33 cellular contexts compared by ENCODE assay signal in genomic region chr19:6343462-6343861, GRCh38. TPM values are rescaled to one million over a fixed set of nuclear protein-coding genes. Genes with fewer than 3 reads are reported as not detected.
DNase-seq lines count a peak whose midpoint lies in the region; ATAC-seq, FAIRE-seq and TF ChIP-seq lines count a peak whose summit lies in the region.
"Had no signal": no experiment of that assay in that cellular context is flagged by ENCODE, and none has a peak within 500 bp of the region (broad histone marks: within the 10 kb centered on the region; RNA-seq: fewer than 3 reads in every experiment).

No MANE protein-coding gene starts in this region.

- H3K4me3 ChIP-seq in SK-N-SH (ENCODE audit: low read depth in 2 of 2, low read length in 1 of 2) (no peak overlapping the region), HEK293 (ENCODE audit: low read depth, low read length) (no peak overlapping the region), K562 (no peak overlapping the region), adrenal gland (no peak overlapping the region), foreskin fibroblast (ENCODE audit: low read depth in 1 of 2, low read length in 2 of 2) (no peak overlapping the region)
- H3K4me3 ChIP-seq: heart left ventricle, lung, ovary, SJSA1, skin epidermis had no signal

- H4K20me1 ChIP-seq in SK-N-SH (ENCODE audit: insufficient read depth) (no peaks in the 10 kb centered on the region), K562 (replicated peaks; ENCODE audit: control insufficient read depth, insufficient read depth, low read length) (no peaks in the 10 kb centered on the region)

- H3F3A ChIP-seq in SK-N-SH (replicated peaks; ENCODE audit: insufficient read depth) = no peaks in the 10 kb centered on the region

- H3K36me3 ChIP-seq in SK-N-SH (replicated peaks in 1 of 2; ENCODE audit: control insufficient read depth in 1 of 2, insufficient read depth in 2 of 2, low read length in 1 of 2) (no peaks in the 10 kb centered on the region), HEK293 (ENCODE audit: control insufficient read depth in 2 of 2, insufficient read depth in 1 of 2, low read length in 2 of 2) (no peaks in the 10 kb centered on the region), K562 (ENCODE audit: control insufficient read depth, insufficient read depth, low read length) (no peaks in the 10 kb centered on the region), adrenal gland (replicated peaks in 1 of 2) (no peaks in the 10 kb centered on the region)
- H3K36me3 ChIP-seq: heart left ventricle, ovary, SJSA1 had no signal

- 59% methylated on average over 1 of the region's 1 CpG for WGBS in SK-N-SH (ENCODE audit: low lambda C conversion rate)
- 36% methylated on average over 1 of the region's 1 CpG for WGBS in K562 (ENCODE audit: insufficient coverage, low coverage, missing lambda C conversion rate)
- 80 to 100% (median 96%) methylated on average over 1 of the region's 1 CpG for WGBS in adrenal gland, 4 donors

- no TSS peak for BruUV-seq in K562 (replicated peaks; lab: Mats Ljungman, UMichigan)

- intact Hi-C loops in K562 (cut with micrococcal nuclease) (no loop called here), adrenal gland (cut with DNase I) (no loop called here)

- FAIRE-seq in K562 (lab: Jason Lieb, UNC) = peak; percentile 67
- FAIRE-seq: A204.1, bronchial epithelial cell, colon, G401.6, GM19239 had no signal

- TF ChIP-seq CTCF in SK-N-SH (IDR thresholded peaks at IDR 0.05) (no peak), HEK293 (tag by site-specific recombination; IDR thresholded peaks at IDR 0.05) (no peak), K562 (IDR thresholded peaks at IDR 0.05 in 2 of 3, conservative IDR thresholded peaks at IDR 0.05 in 1 of 3; ENCODE audit: insufficient read depth in 2 of 3, low read depth in 1 of 3, low read length in 3 of 3) (no peak), adrenal gland (IDR thresholded peaks at IDR 0.05) (no peak), foreskin fibroblast (IDR thresholded peaks at IDR 0.05; ENCODE audit: low read depth, low read length) (no peak)

- in situ Hi-C loops in K562 (cut with MboI) = no loop called here

- H2AFZ ChIP-seq in SK-N-SH (ENCODE audit: low read depth) (no peak overlapping the region), K562 (ENCODE audit: low read depth, low read length) (peak overlapping the region; percentile 43)

- DNase-seq in SK-N-SH (no peak), NAMALWA (ENCODE audit: low spot score) (peak; percentile 53), K562 (ENCODE audit: extremely low read depth in 1 of 4, low spot score in 3 of 4) (peak; percentile 32 to 52 (median 46)), DMS 273 treated with DMSO at 0.1 percent for 48 hours (lab: John Stamatoyannopoulos, UW) (no peak), adrenal gland (no peak), foreskin fibroblast (no peak)
- DNase-seq: activated CD4-positive, alpha-beta T cell treated with anti-CD3 and anti-CD28 coated beads, Interleukin-2, amount 10 ng/mL, durations not matched to agents 7 days and 5 days; activated T-cell treated with anti-CD3 and anti-CD28 coated beads, Interleukin-2, amount 50 U/mL, for 72 hours; anterior cingulate cortex; CD8-positive, alpha-beta T cell; effector CD4-positive, alpha-beta T cell; heart left ventricle; HFFc6; NCI-H1436 treated with DMSO at 0.1 percent for 48 hours; NCI-H345; NCI-H774; ovary; RPMI8226; T-helper 17 cell had no signal

- TF ChIP-seq POLR2A in K562 (conservative IDR thresholded peaks at IDR 0.05) (no peak), adrenal gland (IDR thresholded peaks at IDR 0.05) (no peak)

- H3K4me2 ChIP-seq in SK-N-SH (no peak overlapping the region), K562 (ENCODE audit: insufficient read depth, low read length) (no peak overlapping the region)

- H3K79me2 ChIP-seq in SK-N-SH (ENCODE audit: insufficient read depth) = no peaks in the 10 kb centered on the region
- H3K79me2 ChIP-seq in K562 (ENCODE audit: control insufficient read depth, insufficient read depth, low read length) = no peaks in the 10 kb centered on the region

- CTCF ChIA-PET in SK-N-SH (lab: Yijun Ruan, JAX) = no interaction called here
- CTCF ChIA-PET in HEK293 (lab: Yijun Ruan, JAX) = no interaction called here
- CTCF ChIA-PET in K562 (lab: Yijun Ruan, JAX; ENCODE audit: low intra/inter-chr PET ratio) = no interaction called here

- H3K27ac ChIP-seq in SK-N-SH (ENCODE audit: low read depth in 2 of 2, low read length in 1 of 2) (no peak overlapping the region), HEK293 (ENCODE audit: extremely low read depth, low read depth, low read length) (no peak overlapping the region), K562 (ENCODE audit: extremely low read depth, low read depth, low read length) (no peak overlapping the region), adrenal gland (no peak overlapping the region)
- H3K27ac ChIP-seq: heart left ventricle, HL-60, ovary, SJSA1, skin epidermis, VCaP had no signal

- H3K9me1 ChIP-seq in K562 (ENCODE audit: control insufficient read depth, insufficient read depth, low read length) = no peaks in the 10 kb centered on the region

- no peaks in the 10 kb centered on the region for H3K4me1 ChIP-seq in SK-N-SH (ENCODE audit: control insufficient read depth in 1 of 2, insufficient read depth in 2 of 2, low read depth in 1 of 2, low read length in 1 of 2)
- H3K4me1 ChIP-seq in HEK293 (ENCODE audit: control insufficient read depth, insufficient read depth, low read length) = no peaks in the 10 kb centered on the region
- H3K4me1 ChIP-seq in K562 (replicated peaks in 1 of 2; ENCODE audit: control insufficient read depth in 2 of 2, insufficient read depth in 2 of 2, low read length in 2 of 2) = no peaks in the 10 kb centered on the region; a peak in 1 of 5 replicates
- H3K4me1 ChIP-seq in adrenal gland (replicated peaks in 1 of 2) = no peaks in the 10 kb centered on the region
- H3K4me1 ChIP-seq: heart left ventricle, SJSA1 had no signal

- ATAC-seq in SK-N-SH treated with all-trans-retinoic acid at 6 μM for 48 hours (no peak), K562 (peak; percentile 68)
- ATAC-seq: activated T-cell treated with anti-CD3 and anti-CD28 coated beads, Interleukin-2, amount 50 U/mL, for 72 hours; CD8-positive, alpha-beta T cell; heart left ventricle; T-helper 17 cell had no signal

- TF ChIP-seq EP300 in SK-N-SH (IDR thresholded peaks at IDR 0.05; ENCODE audit: borderline replicate concordance in 1 of 2, low read depth in 1 of 2, low read length in 1 of 2) (no peak), K562 (IDR thresholded peaks at IDR 0.05; ENCODE audit: low read length) (no peak)

- no peaks in the 10 kb centered on the region; the same call in 1 of the 2 replicates for H3K27me3 ChIP-seq in SK-N-SH (ENCODE audit: insufficient read depth)
- peaks cover 4 to 5% of the 10 kb centered on the region in 2 experiments; a peak in 1 of 5 replicates for H3K27me3 ChIP-seq in K562 (ENCODE audit: control insufficient read depth in 2 of 2, insufficient read depth in 2 of 2, low read length in 2 of 2)
- H3K27me3 ChIP-seq in adrenal gland = no peaks in the 10 kb centered on the region
- H3K27me3 ChIP-seq: heart left ventricle, ovary, SJSA1 had no signal

- H3K9me2 ChIP-seq in SK-N-SH = no peaks in the 10 kb centered on the region

- H3K9me3 ChIP-seq in SK-N-SH (no peaks in the 10 kb centered on the region), HEK293 (ENCODE audit: control insufficient read depth, insufficient read depth, low read depth, low read length) (no peaks in the 10 kb centered on the region), K562 (replicated peaks; ENCODE audit: control insufficient read depth, insufficient read depth, low read depth, low read length) (no peaks in the 10 kb centered on the region), adrenal gland (replicated peaks in 1 of 3) (no peaks in the 10 kb centered on the region)
- H3K9me3 ChIP-seq: ovary, SJSA1 had no signal

- H3K9ac ChIP-seq in SK-N-SH (no peak overlapping the region), K562 (ENCODE audit: insufficient read depth in 1 of 2, low read depth in 2 of 2, low read length in 2 of 2) (no peak overlapping the region)

- POLR2A ChIA-PET in SK-N-SH (lab: Yijun Ruan, JAX) = no interaction called here
- POLR2A ChIA-PET in HEK293 (lab: Yijun Ruan, JAX) = no interaction called here
- POLR2A ChIA-PET in K562 (lab: Yijun Ruan, JAX) = no interaction called here

- TF ChIP-seq RAD21 in SK-N-SH (IDR thresholded peaks at IDR 0.05; ENCODE audit: low read length) = no peak
- TF ChIP-seq RAD21 in K562 (CRISPR knock-in tag; conservative IDR thresholded peaks at IDR 0.05 in 1 of 2, IDR thresholded peaks at IDR 0.05 in 1 of 2) = no peak

RNA-seq across cellular contexts. Expression of gene ACER1, which starts 10.1 kb away (rescaled TPM):
- not detected in 2 replicates for polyA plus RNA-seq in SK-N-SH (2012; rRNA removed)
- polyA plus RNA-seq in SK-N-SH (2012; cell fraction: cytosol; rRNA removed) = not detected in 2 replicates
- polyA plus RNA-seq in SK-N-SH (2012; cell fraction: nucleus; rRNA removed) = 0.12 TPM in 1 of 2 replicates, not detected in the other
- not detected in 2 replicates for total RNA-seq in K562 (2011; cell fraction: chromatin; rRNA removed; ENCODE audit: low replicate concordance)
- total RNA-seq in K562 (2011; cell fraction: nucleolus; rRNA removed) = not detected in 2 replicates
- not detected in 2 replicates for total RNA-seq in K562 (2011; cell fraction: nucleoplasm; rRNA removed)
- total RNA-seq in K562 (2014; rRNA removed) = not detected in 2 replicates
- total RNA-seq in K562 (2014; rRNA removed; fragmentation: Illumina TruSeq; extraction: Trizol) = not detected in 2 replicates
- total RNA-seq in K562 (2015; rRNA removed; fragmentation: Illumina TruSeq; extraction: Trizol) = not detected in 2 replicates
- total RNA-seq in K562 (2021) = not detected in 2 replicates
- not detected in 2 replicates for polyA plus RNA-seq in K562 (2011; rRNA removed)
- not detected in 2 replicates for polyA plus RNA-seq in K562 (2011; cell fraction: cytosol; rRNA removed)
- polyA plus RNA-seq in K562 (2011; cell fraction: nucleus; rRNA removed) = not detected in 2 replicates
- not detected in 2 replicates for polyA plus RNA-seq in K562 (2012)
- polyA plus RNA-seq in K562 (2014; fragmentation: Illumina TruSeq; extraction: Trizol) = not detected in 2 replicates
- not detected for polyA plus RNA-seq in K562 (2014; fragmentation: Nextera tagmentation; extraction: Ambion mirVana)
- polyA plus RNA-seq in K562 (2014; rRNA removed) = not detected in 2 replicates
- polyA minus RNA-seq in K562 (2011; rRNA and poly(A)+ RNA removed) = not detected in 2 replicates
- polyA minus RNA-seq in K562 (2011; cell fraction: cytosol; rRNA and poly(A)+ RNA removed) = not detected in 2 replicates
- polyA minus RNA-seq in K562 (2011; cell fraction: nucleus; rRNA and poly(A)+ RNA removed) = not detected in 2 replicates
- total RNA-seq in adrenal gland = not detected
- under 1 TPM in 1 of 3 donors, not detected in 2; 0.16 TPM for polyA plus RNA-seq in adrenal gland
- total RNA-seq: bronchial epithelial cell, heart left ventricle, HFFc6, lung, MCF 10A, renal cortical epithelial cell, SJSA1 had no signal
- polyA plus RNA-seq: heart left ventricle had no signal

RNA-seq across cellular contexts. Expression of gene CLPP, which starts 17.9 kb away (rescaled TPM):
- polyA plus RNA-seq in SK-N-SH (2012; rRNA removed) = 89.7 and 136 TPM in 2 replicates
- polyA plus RNA-seq in SK-N-SH (2012; cell fraction: cytosol; rRNA removed) = 51.3 and 80.7 TPM in 2 replicates
- polyA plus RNA-seq in SK-N-SH (2012; cell fraction: nucleus; rRNA removed) = 60.4 and 103 TPM in 2 replicates
- 7.3 and 21.8 TPM in 2 replicates for total RNA-seq in K562 (2011; cell fraction: chromatin; rRNA removed; ENCODE audit: low replicate concordance)
- total RNA-seq in K562 (2011; cell fraction: nucleolus; rRNA removed) = 28.3 and 33.0 TPM in 2 replicates
- 19.4 and 22.1 TPM in 2 replicates for total RNA-seq in K562 (2011; cell fraction: nucleoplasm; rRNA removed)
- total RNA-seq in K562 (2014; rRNA removed) = 111 and 168 TPM in 2 replicates
- total RNA-seq in K562 (2014; rRNA removed; fragmentation: Illumina TruSeq; extraction: Trizol) = 20.7 and 32.6 TPM in 2 replicates
- 59.5 and 60.7 TPM in 2 replicates for total RNA-seq in K562 (2015; rRNA removed; fragmentation: Illumina TruSeq; extraction: Trizol)
- 127 and 137 TPM in 2 replicates for total RNA-seq in K562 (2021)
- 56.3 and 71.6 TPM in 2 replicates for polyA plus RNA-seq in K562 (2011; rRNA removed)
- 193 and 655 TPM in 2 replicates for polyA plus RNA-seq in K562 (2011; cell fraction: cytosol; rRNA removed)
- polyA plus RNA-seq in K562 (2011; cell fraction: nucleus; rRNA removed) = 46.4 and 84.0 TPM in 2 replicates
- 86.5 and 144 TPM in 2 replicates for polyA plus RNA-seq in K562 (2012)
- polyA plus RNA-seq in K562 (2014; fragmentation: Illumina TruSeq; extraction: Trizol) = 42.2 and 109 TPM in 2 replicates
- polyA plus RNA-seq in K562 (2014; fragmentation: Nextera tagmentation; extraction: Ambion mirVana) = 1 to 10 TPM; 2.4 to 4.5 TPM
- 109 and 124 TPM in 2 replicates for polyA plus RNA-seq in K562 (2014; rRNA removed)
- polyA minus RNA-seq in K562 (2011; rRNA and poly(A)+ RNA removed) = 13.5 and 19.1 TPM in 2 replicates
- 46.1 and 51.0 TPM in 2 replicates for polyA minus RNA-seq in K562 (2011; cell fraction: cytosol; rRNA and poly(A)+ RNA removed)
- polyA minus RNA-seq in K562 (2011; cell fraction: nucleus; rRNA and poly(A)+ RNA removed) = 11.7 and 14.8 TPM in 2 replicates
- 100 to 1,000 TPM in 5 of 8 donors, 10 to 100 TPM in 3; 90.2 to 151 (median 106) TPM for total RNA-seq in adrenal gland
- polyA plus RNA-seq in adrenal gland = 10 to 100 TPM; 35.7 to 69.8 (median 57.2) TPM

RNA-seq across cellular contexts. Expression of gene ALKBH7, which starts 29.1 kb away (rescaled TPM):
- polyA plus RNA-seq in SK-N-SH (2012; rRNA removed) (37.2 and 46.0 TPM in 2 replicates), K562 (2011; rRNA removed) (17.6 and 35.4 TPM in 2 replicates), K562 (2014; fragmentation: Illumina TruSeq; extraction: Trizol) (9.5 and 24.2 TPM in 2 replicates), K562 (2014; fragmentation: Nextera tagmentation; extraction: Ambion mirVana) (1 to 10 TPM in 1 of 2 experiments, under 1 TPM in 1; 0.69 to 2.8 TPM), K562 (2014; rRNA removed) (67.6 and 68.8 TPM in 2 replicates), adrenal gland (10 to 100 TPM in 2 of 3 donors, 1 to 10 TPM in 1; 3.2 to 59.2 (median 52.9) TPM)
- polyA plus RNA-seq in SK-N-SH (2012; cell fraction: cytosol; rRNA removed) = 21.9 and 32.6 TPM in 2 replicates
- polyA plus RNA-seq in SK-N-SH (2012; cell fraction: nucleus; rRNA removed) = 34.3 and 47.4 TPM in 2 replicates
- total RNA-seq in K562 (2011; cell fraction: chromatin; rRNA removed; ENCODE audit: low replicate concordance) = 1.1 and 3.1 TPM in 2 replicates
- total RNA-seq in K562 (2011; cell fraction: nucleolus; rRNA removed) = 6.2 and 11.8 TPM in 2 replicates
- 4.8 and 7.3 TPM in 2 replicates for total RNA-seq in K562 (2011; cell fraction: nucleoplasm; rRNA removed)
- total RNA-seq in K562 (2014; rRNA removed) (65.7 and 88.6 TPM in 2 replicates), K562 (2014; rRNA removed; fragmentation: Illumina TruSeq; extraction: Trizol) (2.3 and 4.4 TPM in 2 replicates), K562 (2015; rRNA removed; fragmentation: Illumina TruSeq; extraction: Trizol) (24.6 and 29.8 TPM in 2 replicates), K562 (2021) (94.8 and 110 TPM in 2 replicates), adrenal gland (100 to 1,000 TPM in 3 of 8 donors, 10 to 100 TPM in 5; 66.6 to 137 (median 89.1) TPM)
- 51.4 and 114 TPM in 2 replicates for polyA plus RNA-seq in K562 (2011; cell fraction: cytosol; rRNA removed)
- polyA plus RNA-seq in K562 (2011; cell fraction: nucleus; rRNA removed) = 18.5 and 23.2 TPM in 2 replicates
- 48.8 and 149 TPM in 2 replicates for polyA plus RNA-seq in K562 (2012)
- polyA minus RNA-seq in K562 (2011; rRNA and poly(A)+ RNA removed) = 2.5 and 2.9 TPM in 2 replicates
- polyA minus RNA-seq in K562 (2011; cell fraction: cytosol; rRNA and poly(A)+ RNA removed) = 11.5 and 20.7 TPM in 2 replicates
- polyA minus RNA-seq in K562 (2011; cell fraction: nucleus; rRNA and poly(A)+ RNA removed) = 3.8 and 5.2 TPM in 2 replicates

RNA-seq across cellular contexts. Expression of gene PSPN, which starts 32.3 kb away (rescaled TPM):
- polyA plus RNA-seq in SK-N-SH (2012; rRNA removed) = 0.41 and 0.59 TPM in 2 replicates
- 0.32 and 0.38 TPM in 2 replicates for polyA plus RNA-seq in SK-N-SH (2012; cell fraction: cytosol; rRNA removed)
- polyA plus RNA-seq in SK-N-SH (2012; cell fraction: nucleus; rRNA removed) = 0.74 and 0.88 TPM in 2 replicates
- 2.1 and 5.7 TPM in 2 replicates for total RNA-seq in K562 (2011; cell fraction: chromatin; rRNA removed; ENCODE audit: low replicate concordance)
- total RNA-seq in K562 (2011; cell fraction: nucleolus; rRNA removed) = 2.4 and 2.7 TPM in 2 replicates
- 2.9 and 4.5 TPM in 2 replicates for total RNA-seq in K562 (2011; cell fraction: nucleoplasm; rRNA removed)
- total RNA-seq in K562 (2014; rRNA removed) = 0.78 and 0.82 TPM in 2 replicates
- 0.45 and 0.58 TPM in 2 replicates for total RNA-seq in K562 (2014; rRNA removed; fragmentation: Illumina TruSeq; extraction: Trizol)
- total RNA-seq in K562 (2015; rRNA removed; fragmentation: Illumina TruSeq; extraction: Trizol) = 0.83 and 0.87 TPM in 2 replicates
- 1.1 TPM in 2 replicates for total RNA-seq in K562 (2021)
- polyA plus RNA-seq in K562 (2011; rRNA removed) = 0.25 and 0.32 TPM in 2 replicates
- 0.58 and 0.88 TPM in 2 replicates for polyA plus RNA-seq in K562 (2011; cell fraction: cytosol; rRNA removed)
- polyA plus RNA-seq in K562 (2011; cell fraction: nucleus; rRNA removed) = 0.72 and 1.00 TPM in 2 replicates
- 0.47 and 0.86 TPM in 2 replicates for polyA plus RNA-seq in K562 (2012)
- polyA plus RNA-seq in K562 (2014; fragmentation: Illumina TruSeq; extraction: Trizol) = 0.55 and 0.58 TPM in 2 replicates
- under 1 TPM; 0.21 to 0.29 TPM for polyA plus RNA-seq in K562 (2014; fragmentation: Nextera tagmentation; extraction: Ambion mirVana)
- polyA plus RNA-seq in K562 (2014; rRNA removed) = 0.28 and 0.40 TPM in 2 replicates
- polyA minus RNA-seq in K562 (2011; rRNA and poly(A)+ RNA removed) = 0.39 and 0.56 TPM in 2 replicates
- 1.1 and 2.7 TPM in 2 replicates for polyA minus RNA-seq in K562 (2011; cell fraction: cytosol; rRNA and poly(A)+ RNA removed)
- 0.67 and 0.81 TPM in 2 replicates for polyA minus RNA-seq in K562 (2011; cell fraction: nucleus; rRNA and poly(A)+ RNA removed)
- total RNA-seq in adrenal gland = 1 to 10 TPM in 6 of 8 donors, under 1 TPM in 2; 0.48 to 3.6 (median 1.2) TPM
- polyA plus RNA-seq in adrenal gland = 1 to 10 TPM in 1 of 3 donors, under 1 TPM in 2; 0.67 to 2.3 (median 0.86) TPM

RNA-seq across cellular contexts. Expression of gene GTF2F1, which starts 49.5 kb away (rescaled TPM):
- polyA plus RNA-seq in SK-N-SH (2012; rRNA removed) = 80.1 and 104 TPM in 2 replicates
- polyA plus RNA-seq in SK-N-SH (2012; cell fraction: cytosol; rRNA removed) = 86.3 and 98.8 TPM in 2 replicates
- 107 and 113 TPM in 2 replicates for polyA plus RNA-seq in SK-N-SH (2012; cell fraction: nucleus; rRNA removed)
- 19.4 and 44.5 TPM in 2 replicates for total RNA-seq in K562 (2011; cell fraction: chromatin; rRNA removed; ENCODE audit: low replicate concordance)
- total RNA-seq in K562 (2011; cell fraction: nucleolus; rRNA removed) = 26.5 and 29.9 TPM in 2 replicates
- total RNA-seq in K562 (2011; cell fraction: nucleoplasm; rRNA removed) = 20.7 and 21.6 TPM in 2 replicates
- total RNA-seq in K562 (2014; rRNA removed) = 75.4 and 81.6 TPM in 2 replicates
- 30.3 TPM in 2 replicates for total RNA-seq in K562 (2014; rRNA removed; fragmentation: Illumina TruSeq; extraction: Trizol)
- total RNA-seq in K562 (2015; rRNA removed; fragmentation: Illumina TruSeq; extraction: Trizol) = 73.5 and 79.1 TPM in 2 replicates
- 58.9 and 71.7 TPM in 2 replicates for total RNA-seq in K562 (2021)
- 34.9 and 47.9 TPM in 2 replicates for polyA plus RNA-seq in K562 (2011; rRNA removed)
- polyA plus RNA-seq in K562 (2011; cell fraction: cytosol; rRNA removed) = 52.9 and 70.5 TPM in 2 replicates
- 25.6 and 38.6 TPM in 2 replicates for polyA plus RNA-seq in K562 (2011; cell fraction: nucleus; rRNA removed)
- 74.1 and 80.2 TPM in 2 replicates for polyA plus RNA-seq in K562 (2012)
- 68.4 and 85.9 TPM in 2 replicates for polyA plus RNA-seq in K562 (2014; fragmentation: Illumina TruSeq; extraction: Trizol)
- 1 to 10 TPM; 4.7 to 6.3 TPM for polyA plus RNA-seq in K562 (2014; fragmentation: Nextera tagmentation; extraction: Ambion mirVana)
- polyA plus RNA-seq in K562 (2014; rRNA removed) = 66.0 and 68.7 TPM in 2 replicates
- polyA minus RNA-seq in K562 (2011; rRNA and poly(A)+ RNA removed) = 28.2 and 53.2 TPM in 2 replicates
- 37.8 and 49.9 TPM in 2 replicates for polyA minus RNA-seq in K562 (2011; cell fraction: cytosol; rRNA and poly(A)+ RNA removed)
- polyA minus RNA-seq in K562 (2011; cell fraction: nucleus; rRNA and poly(A)+ RNA removed) = 8.5 and 12.0 TPM in 2 replicates
- 10 to 100 TPM; 29.0 to 67.3 (median 50.6) TPM for total RNA-seq in adrenal gland
- polyA plus RNA-seq in adrenal gland = 10 to 100 TPM; 57.1 to 79.1 (median 73.1) TPM

Comparison
In these comparisons a context has a peak if more than half of its experiments do, and no peak if none do; other contexts are left out.
1. DNase-seq: peak in NAMALWA (single experiment) and K562 (4 of 4); none in SK-N-SH (single experiment), DMS 273 treated with DMSO at 0.1 percent for 48 hours (single experiment), adrenal gland (0 of 7) and foreskin fibroblast (0 of 2).